9 cellular contexts compared by ENCODE assay signal in genomic region chr16:67278773-67279295, GRCh38. TPM values are rescaled to one million over a fixed set of nuclear protein-coding genes. Genes with fewer than 3 reads are reported as not detected.
A peak's percentile ranks its signal among the peaks of the same experiment; 100 is the strongest.
DNase-seq lines count a peak whose midpoint lies in the region; ATAC-seq and TF ChIP-seq lines count a peak whose summit lies in the region.
"Had no signal": no experiment of that assay in that cellular context is flagged by ENCODE, and none has a peak within 500 bp of the region (broad histone marks: within the 10 kb centered on the region; RNA-seq: fewer than 3 reads in every experiment).

No MANE protein-coding gene starts in this region.

- DNase-seq in NCI-H2227 (lab: John Stamatoyannopoulos, UW; ENCODE audit: unreplicated experiment) (peak; percentile 53), NCI-H2227 treated with DMSO at 0.1 percent for 48 hours (lab: John Stamatoyannopoulos, UW) (no peak), HAP-1 (ENCODE audit: low spot score in 2 of 2) (peak in 1 of 2 experiments; percentile 63), MV-4-11 (lab: John Stamatoyannopoulos, UW) (peak; percentile 34), foreskin keratinocyte (no peak), progenitor cell of endocrine pancreas (ENCODE audit: low spot score, unreplicated experiment) (no peak), ureter (ENCODE audit: low spot score) (no peak)
- DNase-seq in activated T-cell treated with anti-CD3 and anti-CD28 coated beads, Interleukin-2, amount 50 U/mL, for 4 hours: peak; percentile 34

- H3K36me3 Mint-ChIP-seq in activated T-cell treated with anti-CD3 and anti-CD28 coated beads, Interleukin-2, amount 50 U/mL, for 4 hours (ENCODE audit: insufficient read depth): peaks cover 26% of the 10 kb centered on the region
- H3K36me3 Mint-ChIP-seq in progenitor cell of endocrine pancreas (ENCODE audit: insufficient read depth): no peaks in the 10 kb centered on the region

- TF ChIP-seq CTCF in foreskin keratinocyte (conservative IDR thresholded peaks at IDR 0.05) (peak; percentile 60), progenitor cell of endocrine pancreas (IDR thresholded peaks at IDR 0.05; ENCODE audit: unreplicated experiment) (peak; percentile 24)

- peaks cover 27% of the 10 kb centered on the region for H3K36me3 ChIP-seq in HAP-1 (replicated peaks)

- H3K27me3 Mint-ChIP-seq in activated T-cell treated with anti-CD3 and anti-CD28 coated beads, Interleukin-2, amount 50 U/mL, for 4 hours (ENCODE audit: low read depth): no peaks in the 10 kb centered on the region
- H3K27me3 Mint-ChIP-seq in progenitor cell of endocrine pancreas: peaks cover 19% of the 10 kb centered on the region

- H3K4me3 ChIP-seq in HAP-1: peak overlapping the region; percentile 52

- H3K27ac Mint-ChIP-seq in progenitor cell of endocrine pancreas: no peak overlapping the region

- peak overlapping the region; percentile 85 for H3K4me3 Mint-ChIP-seq in activated T-cell treated with anti-CD3 and anti-CD28 coated beads, Interleukin-2, amount 50 U/mL, for 4 hours
- H3K4me3 Mint-ChIP-seq in progenitor cell of endocrine pancreas (ENCODE audit: low read depth): peak overlapping the region; percentile 50

- in situ Hi-C loops in HAP-1 (cut with MboI; ENCODE audit: low sequenced_read_pairs): no loop called here

- no peaks in the 10 kb centered on the region for H3K9me3 Mint-ChIP-seq in activated T-cell treated with anti-CD3 and anti-CD28 coated beads, Interleukin-2, amount 50 U/mL, for 4 hours
- H3K9me3 Mint-ChIP-seq in progenitor cell of endocrine pancreas (ENCODE audit: low read depth): no peaks in the 10 kb centered on the region

- peaks cover 20% of the 10 kb centered on the region for H3K4me1 Mint-ChIP-seq in activated T-cell treated with anti-CD3 and anti-CD28 coated beads, Interleukin-2, amount 50 U/mL, for 4 hours (ENCODE audit: low read depth)
- H3K4me1 Mint-ChIP-seq in progenitor cell of endocrine pancreas (ENCODE audit: low read depth): no peaks in the 10 kb centered on the region

- ATAC-seq in activated T-cell treated with anti-CD3 and anti-CD28 coated beads, Interleukin-2, amount 50 U/mL, for 4 hours: peak; percentile 61
- ATAC-seq in foreskin keratinocyte: peak; percentile 5

- H3K27me3 ChIP-seq in HAP-1 (ENCODE audit: low read depth) (no peaks in the 10 kb centered on the region), foreskin keratinocyte (no peaks in the 10 kb centered on the region)

- H3K9me3 ChIP-seq in HAP-1: no peaks in the 10 kb centered on the region

- H3K27ac ChIP-seq in foreskin keratinocyte: peak overlapping the region; percentile 69

- H3K4me1 ChIP-seq in HAP-1 (peaks cover 6% of the 10 kb centered on the region), foreskin keratinocyte (peaks cover 7% of the 10 kb centered on the region)

RNA-seq across cellular contexts. Expression of gene PLEKHG4, which starts 0.5 kb away (rescaled TPM):
- 10 to 100 TPM; 30.0 to 41.6 (median 37.0) TPM for total RNA-seq in activated T-cell treated with anti-CD3 and anti-CD28 coated beads, Interleukin-2, amount 50 U/mL, for 4 hours
- total RNA-seq in foreskin keratinocyte (8.9 and 14.1 TPM in 2 replicates), progenitor cell of endocrine pancreas (3.3 and 3.8 TPM in 2 replicates), ureter (10.3 TPM)
- 6.0 and 8.9 TPM in 2 replicates for polyA plus RNA-seq in foreskin keratinocyte

RNA-seq across cellular contexts. Expression of gene SLC9A5, which starts 30.1 kb away (rescaled TPM):
- total RNA-seq in activated T-cell treated with anti-CD3 and anti-CD28 coated beads, Interleukin-2, amount 50 U/mL, for 4 hours: 1 to 10 TPM; 3.2 to 4.0 (median 3.6) TPM
- 1.6 and 2.1 TPM in 2 replicates for total RNA-seq in foreskin keratinocyte
- 1.8 and 2.2 TPM in 2 replicates for polyA plus RNA-seq in foreskin keratinocyte
- total RNA-seq in progenitor cell of endocrine pancreas: 3.4 and 3.9 TPM in 2 replicates
- total RNA-seq in ureter: 0.86 TPM

RNA-seq across cellular contexts. Expression of gene FHOD1, which starts 31.6 kb away (rescaled TPM):
- total RNA-seq in activated T-cell treated with anti-CD3 and anti-CD28 coated beads, Interleukin-2, amount 50 U/mL, for 4 hours: 10 to 100 TPM; 64.0 to 86.6 (median 70.3) TPM
- total RNA-seq in foreskin keratinocyte: 51.2 and 57.2 TPM in 2 replicates
- polyA plus RNA-seq in foreskin keratinocyte: 47.0 and 50.8 TPM in 2 replicates
- 28.2 and 30.2 TPM in 2 replicates for total RNA-seq in progenitor cell of endocrine pancreas
- total RNA-seq in ureter: 19.1 TPM

RNA-seq across cellular contexts. Expression of gene KCTD19, which starts 47.7 kb away (rescaled TPM):
- under 1 TPM in 2 of 3 donors, not detected in 1; 0.16 to 0.66 TPM for total RNA-seq in activated T-cell treated with anti-CD3 and anti-CD28 coated beads, Interleukin-2, amount 50 U/mL, for 4 hours
- total RNA-seq in foreskin keratinocyte (not detected in 2 replicates), progenitor cell of endocrine pancreas (0.14 and 1.4 TPM in 2 replicates), ureter (not detected)
- not detected in 2 replicates for polyA plus RNA-seq in foreskin keratinocyte
- total RNA-seq: lung microvascular endothelial cell had no signal

RNA-seq across cellular contexts. Expression of gene LRRC36, which starts 47.8 kb away (rescaled TPM):
- not detected for total RNA-seq in activated T-cell treated with anti-CD3 and anti-CD28 coated beads, Interleukin-2, amount 50 U/mL, for 4 hours
- total RNA-seq in foreskin keratinocyte (not detected in 2 replicates), progenitor cell of endocrine pancreas (1.6 and 2.3 TPM in 2 replicates), ureter (not detected)
- not detected in 2 replicates for polyA plus RNA-seq in foreskin keratinocyte
- total RNA-seq: lung microvascular endothelial cell had no signal

Comparison
In these comparisons a context has a peak if more than half of its experiments do, and no peak if none do; other contexts are left out.
1. DNase-seq: peak in NCI-H2227 (single experiment), MV-4-11 (single experiment) and activated T-cell treated with anti-CD3 and anti-CD28 coated beads, Interleukin-2, amount 50 U/mL, for 4 hours (single experiment); none in NCI-H2227 treated with DMSO at 0.1 percent for 48 hours (single experiment), foreskin keratinocyte (0 of 2), progenitor cell of endocrine pancreas (single experiment) and ureter (single experiment).